8 cellular contexts compared by ENCODE assay signal in genomic region chr10:114538544-114538906, GRCh38.
DNase-seq lines count a peak whose midpoint lies in the region; ATAC-seq and TF ChIP-seq lines count a peak whose summit lies in the region.

No MANE protein-coding gene starts in this region.

- peak overlapping the region; percentile 23 for H3K27ac ChIP-seq in CD8-positive, alpha-beta T cell (ENCODE audit: low read depth, low read length)
- H3K27ac ChIP-seq in mesendoderm (ENCODE audit: low read depth, low read length) = no peak overlapping the region

- H3K4me1 Mint-ChIP-seq in CD8-positive, alpha-beta T cell (ENCODE audit: low read depth) = peaks cover 81% of the 10 kb centered on the region
- H3K4me1 Mint-ChIP-seq in IgD-negative memory B cell (peaks cover 20 to 27% (median 24%) of the 10 kb centered on the region in 3 donors), endothelial cell (ENCODE audit: unreplicated experiment) (peaks cover 13% of the 10 kb centered on the region)
- H3K4me1 Mint-ChIP-seq in activated T-cell treated with anti-CD3 and anti-CD28 coated beads, Interleukin-2, amount 50 U/mL, for 4 hours (ENCODE audit: low read depth) = peaks cover 62% of the 10 kb centered on the region

- no peak overlapping the region for H3K23ac ChIP-seq in mesendoderm (ENCODE audit: low read length)

- no peak overlapping the region for H2BK15ac ChIP-seq in mesendoderm (replicated peaks; ENCODE audit: low read depth)

- H3K79me2 ChIP-seq in mesendoderm (ENCODE audit: control insufficient read depth, insufficient read depth, low read length) = no peaks in the 10 kb centered on the region

- WGBS in mesendoderm (ENCODE audit: extremely low coverage, insufficient coverage, low lambda C conversion rate) = no CpG with 5 or more reads among the region's 9 CpGs

- H3K56ac ChIP-seq in mesendoderm (ENCODE audit: low read length) = no peak overlapping the region

- POLR2A ChIA-PET in CD8-positive, alpha-beta T cell (lab: Charles Lee) = interaction anchor here (0.8 to 13.0 kb wide), 2 partner anchors 13 to 23 kb away, joined by 3 to 209 read pairs; no protein-coding TSS in a partner anchor

- CTCF ChIA-PET in CD8-positive, alpha-beta T cell (lab: Charles Lee) = interaction anchor here (1.6 to 20.9 kb wide), 4 partner anchors 10 to 67 kb away, joined by 3 to 312 read pairs (median 6); no protein-coding TSS in a partner anchor

- no peaks in the 10 kb centered on the region for H3K36me3 Mint-ChIP-seq in CD8-positive, alpha-beta T cell
- H3K36me3 Mint-ChIP-seq in IgD-negative memory B cell (no peaks in the 10 kb centered on the region), endothelial cell (ENCODE audit: low read depth, unreplicated experiment) (peaks cover 7% of the 10 kb centered on the region)
- H3K36me3 Mint-ChIP-seq in activated T-cell treated with anti-CD3 and anti-CD28 coated beads, Interleukin-2, amount 50 U/mL, for 4 hours (ENCODE audit: insufficient read depth) = no peaks in the 10 kb centered on the region

- peak overlapping the region; percentile 99 for H3K27ac Mint-ChIP-seq in CD8-positive, alpha-beta T cell
- H3K27ac Mint-ChIP-seq in IgD-negative memory B cell (peak overlapping the region in 2 of 3 donors; percentile 44 to 90), endothelial cell (ENCODE audit: unreplicated experiment) (no peak overlapping the region)

- H3K4me3 ChIP-seq in CD8-positive, alpha-beta T cell (ENCODE audit: low read depth, low read length) = peak overlapping the region; percentile 12
- H3K4me3 ChIP-seq in mucosa of descending colon (no peak overlapping the region), mesendoderm (ENCODE audit: low read length) (no peak overlapping the region)

- H3K4me1 ChIP-seq in CD8-positive, alpha-beta T cell (ENCODE audit: insufficient read depth, low read length) = peaks cover 64% of the 10 kb centered on the region
- H3K4me1 ChIP-seq in mucosa of descending colon (ENCODE audit: low read depth) = peaks cover 14% of the 10 kb centered on the region
- H3K4me1 ChIP-seq in mesendoderm (ENCODE audit: control insufficient read depth, low read depth, low read length) = peaks cover 2% of the 10 kb centered on the region

- no peak overlapping the region for H3K18ac ChIP-seq in mesendoderm (ENCODE audit: low read length)

- no peaks in the 10 kb centered on the region for H3K36me3 ChIP-seq in CD8-positive, alpha-beta T cell (ENCODE audit: insufficient read depth, low read length)
- H3K36me3 ChIP-seq in mucosa of descending colon (ENCODE audit: low read depth) (no peaks in the 10 kb centered on the region), mesendoderm (ENCODE audit: control insufficient read depth, insufficient read depth, low read length) (no peaks in the 10 kb centered on the region)

- no peak overlapping the region for H2AK5ac ChIP-seq in mesendoderm (ENCODE audit: low read length)

- TF ChIP-seq CTCF in CD8-positive, alpha-beta T cell (IDR thresholded peaks at IDR 0.05) = no peak
- TF ChIP-seq CTCF in mucosa of descending colon (IDR thresholded peaks at IDR 0.05) = no peak
- no peak for TF ChIP-seq CTCF in endothelial cell (IDR thresholded peaks at IDR 0.05; ENCODE audit: unreplicated experiment)

- H4K5ac ChIP-seq in mesendoderm (ENCODE audit: low read length) = no peak overlapping the region

- H3K4ac ChIP-seq in mesendoderm (ENCODE audit: low read depth, low read length) = no peak overlapping the region

- H3K27me3 Mint-ChIP-seq in CD8-positive, alpha-beta T cell (ENCODE audit: low read depth) = no peaks in the 10 kb centered on the region
- H3K27me3 Mint-ChIP-seq in IgD-negative memory B cell = no peaks in the 10 kb centered on the region
- H3K27me3 Mint-ChIP-seq in activated T-cell treated with anti-CD3 and anti-CD28 coated beads, Interleukin-2, amount 50 U/mL, for 4 hours (ENCODE audit: low read depth) = no peaks in the 10 kb centered on the region
- H3K27me3 Mint-ChIP-seq in endothelial cell (ENCODE audit: unreplicated experiment) = peaks cover 8% of the 10 kb centered on the region

- no peaks in the 10 kb centered on the region for H3K9me3 ChIP-seq in CD8-positive, alpha-beta T cell (ENCODE audit: low read length)
- no peaks in the 10 kb centered on the region for H3K9me3 ChIP-seq in mucosa of descending colon

- peak; percentile 13 to 69 (median 66) for DNase-seq in CD8-positive, alpha-beta T cell
- DNase-seq in activated T-cell treated with anti-CD3 and anti-CD28 coated beads, Interleukin-2, amount 50 U/mL, for 4 hours = peak; percentile 47
- DNase-seq in mucosa of descending colon (peak; percentile 82 to 91 (median 86)), NCI-H2227 treated with DMSO at 0.1 percent for 48 hours (lab: John Stamatoyannopoulos, UW) (no peak), mesendoderm (no peak), endothelial cell (ENCODE audit: low spot score) (no peak), AG08396 (ENCODE audit: low spot score) (no peak)

- H3K9ac ChIP-seq in mesendoderm (ENCODE audit: low read length) = no peak overlapping the region

- H2BK120ac ChIP-seq in mesendoderm (ENCODE audit: low read depth, low read length) = no peak overlapping the region

- ATAC-seq in CD8-positive, alpha-beta T cell = peak; percentile 13
- peak in 1 of 2 donors; percentile 16 for ATAC-seq in activated T-cell treated with anti-CD3 and anti-CD28 coated beads, Interleukin-2, amount 50 U/mL, for 4 hours
- ATAC-seq in mucosa of descending colon = peak; percentile 89

- H3K79me1 ChIP-seq in mesendoderm (ENCODE audit: low read length) = no peaks in the 10 kb centered on the region

- H4K8ac ChIP-seq in mesendoderm (ENCODE audit: low read depth, low read length) = no peak overlapping the region

- no peaks in the 10 kb centered on the region for H3K27me3 ChIP-seq in CD8-positive, alpha-beta T cell (ENCODE audit: insufficient read depth, low read length)
- H3K27me3 ChIP-seq in mesendoderm (ENCODE audit: insufficient read depth, low read length, poor library complexity) = no peaks in the 10 kb centered on the region

- H3K4me2 ChIP-seq in mesendoderm (ENCODE audit: low read length) = no peak overlapping the region

- H3K4me3 Mint-ChIP-seq in CD8-positive, alpha-beta T cell = peak overlapping the region; percentile 74
- H3K4me3 Mint-ChIP-seq in IgD-negative memory B cell = peak overlapping the region; percentile 2 to 83 (median 68)
- H3K4me3 Mint-ChIP-seq in activated T-cell treated with anti-CD3 and anti-CD28 coated beads, Interleukin-2, amount 50 U/mL, for 4 hours = peak overlapping the region; percentile 49
- no peak overlapping the region for H3K4me3 Mint-ChIP-seq in endothelial cell (ENCODE audit: unreplicated experiment)

- H2BK5ac ChIP-seq in mesendoderm (ENCODE audit: low read length) = no peak overlapping the region

- H3K9me3 Mint-ChIP-seq in CD8-positive, alpha-beta T cell = no peaks in the 10 kb centered on the region
- H3K9me3 Mint-ChIP-seq in IgD-negative memory B cell (peaks cover 0 to 2% (median 0%) of the 10 kb centered on the region in 3 donors), endothelial cell (ENCODE audit: unreplicated experiment) (no peaks in the 10 kb centered on the region)
- H3K9me3 Mint-ChIP-seq in activated T-cell treated with anti-CD3 and anti-CD28 coated beads, Interleukin-2, amount 50 U/mL, for 4 hours = no peaks in the 10 kb centered on the region

- intact Hi-C loops in CD8-positive, alpha-beta T cell (cut with DNase I, micrococcal nuclease) = loop anchor here in 1 of 2 experiments (1.0 kb wide), 1 partner anchor 10 kb away; no protein-coding TSS in a partner anchor
- intact Hi-C loops in mucosa of descending colon (cut with DNase I, micrococcal nuclease) = no loop called here

Comparison
In these comparisons a context has a peak if more than half of its experiments do, and no peak if none do; other contexts are left out.
1. DNase-seq: peak in CD8-positive, alpha-beta T cell (7 of 7), activated T-cell treated with anti-CD3 and anti-CD28 coated beads, Interleukin-2, amount 50 U/mL, for 4 hours (single experiment) and mucosa of descending colon (3 of 3); none in NCI-H2227 treated with DMSO at 0.1 percent for 48 hours (single experiment), mesendoderm (single experiment), endothelial cell (single experiment) and AG08396 (single experiment).